ENCODE assay signal across 16 cellular contexts in the genomic region with DNA sequence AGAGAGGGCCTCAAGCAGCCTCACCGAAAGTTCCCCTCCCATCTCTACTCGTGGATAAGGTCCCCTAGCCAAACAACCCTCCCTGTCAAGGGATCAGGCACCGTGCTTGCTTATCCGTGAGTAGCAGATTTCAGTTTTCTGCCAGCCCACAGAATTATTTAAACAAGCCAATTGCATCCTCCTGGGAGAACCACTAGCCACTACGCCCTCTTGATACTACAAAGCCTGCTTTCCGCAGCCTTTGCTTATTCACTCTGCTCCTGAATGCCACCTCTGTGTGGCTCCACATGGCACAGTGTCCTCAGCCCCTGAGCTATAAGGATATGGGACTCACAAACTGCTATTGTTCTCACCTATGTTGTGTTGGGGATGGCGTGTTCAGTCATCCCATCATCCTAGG. TPM values are rescaled to one million over a fixed set of nuclear protein-coding genes. Genes with fewer than 3 reads are reported as not detected.
DNase-seq lines count a peak whose midpoint lies in the region; ATAC-seq and TF ChIP-seq lines count a peak whose summit lies in the region.
"Had no signal": no experiment of that assay in that cellular context is flagged by ENCODE, and none has a peak within 500 bp of the region (broad histone marks: within the 10 kb centered on the region; RNA-seq: fewer than 3 reads in every experiment).

No MANE protein-coding gene starts in this region.

- H3K27me3 Mint-ChIP-seq in activated T-helper 17 cell treated with anti-CD3 and anti-CD28 coated beads, Interleukin-2, amount 50 U/mL, for 72 hours, result peaks cover 5% of the 10 kb centered on the region
- no peaks in the 10 kb centered on the region for H3K27me3 Mint-ChIP-seq in CD4-positive, alpha-beta T cell

- no peaks in the 10 kb centered on the region for H3K36me3 Mint-ChIP-seq in activated T-helper 17 cell treated with anti-CD3 and anti-CD28 coated beads, Interleukin-2, amount 50 U/mL, for 72 hours (ENCODE audit: low read depth)
- no peaks in the 10 kb centered on the region for H3K36me3 Mint-ChIP-seq in CD4-positive, alpha-beta T cell (ENCODE audit: low read depth)
- H3K36me3 Mint-ChIP-seq: CD8-positive, alpha-beta T cell had no signal

- no peak overlapping the region for H3K9ac ChIP-seq in colonic mucosa (ENCODE audit: low read depth in 2 of 2, low read length in 2 of 2)

- DNase-seq in colonic mucosa, result no peak
- DNase-seq in posterior vena cava (ENCODE audit: low spot score), result peak; percentile 11
- DNase-seq in thyroid gland, result peak; percentile 52 to 61
- DNase-seq in CD4-positive, alpha-beta T cell, result no peak
- DNase-seq: C1 segment of cervical spinal cord; Caco-2; CD8-positive, alpha-beta T cell; DMS153; DND-41; GOT3; HFFc6 had no signal

- WGBS in thyroid gland, 2 donors, result 32 to 41% methylated on average over 7 of the region's 7 CpGs

- H3K27me3 ChIP-seq in colonic mucosa (no peaks in the 10 kb centered on the region), thyroid gland (no peaks in the 10 kb centered on the region)
- no peaks in the 10 kb centered on the region for H3K27me3 ChIP-seq in CD4-positive, alpha-beta T cell (ENCODE audit: control insufficient read depth, insufficient read depth, low read length)

- TF ChIP-seq CTCF in colonic mucosa (IDR thresholded peaks at IDR 0.05), result no peak
- no peak for TF ChIP-seq CTCF in thyroid gland (IDR thresholded peaks at IDR 0.05)
- no peak for TF ChIP-seq CTCF in CD4-positive, alpha-beta T cell (IDR thresholded peaks at IDR 0.05)

- peaks cover 5% of the 10 kb centered on the region for H3K4me1 Mint-ChIP-seq in activated T-helper 17 cell treated with anti-CD3 and anti-CD28 coated beads, Interleukin-2, amount 50 U/mL, for 72 hours
- H3K4me1 Mint-ChIP-seq in CD4-positive, alpha-beta T cell (ENCODE audit: low read depth), result no peaks in the 10 kb centered on the region

- H3K27ac Mint-ChIP-seq in activated T-helper 17 cell treated with anti-CD3 and anti-CD28 coated beads, Interleukin-2, amount 50 U/mL, for 72 hours, result no peak overlapping the region
- H3K27ac Mint-ChIP-seq in CD4-positive, alpha-beta T cell, result no peak overlapping the region
- H3K27ac Mint-ChIP-seq: CD8-positive, alpha-beta T cell; HFFc6 had no signal

- peak in 1 of 2 donors; percentile 55 for TF ChIP-seq POLR2A in thyroid gland (IDR thresholded peaks at IDR 0.05)

- H3K4me3 ChIP-seq in colonic mucosa (no peak overlapping the region), thyroid gland (replicated peaks in 1 of 3) (no peak overlapping the region)
- H3K4me3 ChIP-seq: HAP-1 had no signal

- CTCF ChIA-PET in CD4-positive, alpha-beta T cell (lab: Charles Lee), result no interaction called here

- H3K27ac ChIP-seq in colonic mucosa (peak overlapping the region; percentile 32), thyroid gland (peak overlapping the region; percentile 84 to 90 (median 88))
- H3K27ac ChIP-seq in CD4-positive, alpha-beta T cell (ENCODE audit: low read depth, low read length), result no peak overlapping the region

- H3K9me3 ChIP-seq in colonic mucosa (no peaks in the 10 kb centered on the region), thyroid gland (no peaks in the 10 kb centered on the region)
- H3K9me3 ChIP-seq in CD4-positive, alpha-beta T cell (ENCODE audit: control insufficient read depth, low read length), result peaks cover 8% of the 10 kb centered on the region
- H3K9me3 ChIP-seq: Caco-2, HAP-1 had no signal

- ATAC-seq in activated T-helper 17 cell treated with anti-CD3 and anti-CD28 coated beads, Interleukin-2, amount 50 U/mL, for 72 hours (replicated peaks), result no peak
- no peak for ATAC-seq in CD4-positive, alpha-beta T cell (ENCODE audit: poor library complexity)
- no peak for ATAC-seq in GM18868 (IDR thresholded peaks at IDR 0.05; ENCODE audit: unreplicated experiment)
- ATAC-seq: CD8-positive, alpha-beta T cell had no signal

- H3K36me3 ChIP-seq in colonic mucosa (no peaks in the 10 kb centered on the region), thyroid gland (no peaks in the 10 kb centered on the region)
- H3K36me3 ChIP-seq: HAP-1 had no signal

- intact Hi-C loops in colonic mucosa (cut with DNase I) (no loop called here), posterior vena cava (cut with DNase I) (no loop called here), thyroid gland (cut with DNase I) (no loop called here)
- intact Hi-C loops in CD4-positive, alpha-beta T cell (cut with DNase I, micrococcal nuclease), result no loop called here

- peaks cover 12% of the 10 kb centered on the region for H3K9me3 Mint-ChIP-seq in activated T-helper 17 cell treated with anti-CD3 and anti-CD28 coated beads, Interleukin-2, amount 50 U/mL, for 72 hours
- peaks cover 7% of the 10 kb centered on the region for H3K9me3 Mint-ChIP-seq in CD4-positive, alpha-beta T cell

- H3K4me3 Mint-ChIP-seq in activated T-helper 17 cell treated with anti-CD3 and anti-CD28 coated beads, Interleukin-2, amount 50 U/mL, for 72 hours, result peak overlapping the region; percentile 9
- H3K4me3 Mint-ChIP-seq in CD4-positive, alpha-beta T cell, result no peak overlapping the region
- H3K4me3 Mint-ChIP-seq: CD8-positive, alpha-beta T cell; HFFc6 had no signal

- POLR2A ChIA-PET in CD4-positive, alpha-beta T cell (lab: Charles Lee), result no interaction called here

- H3K4me1 ChIP-seq in colonic mucosa (no peaks in the 10 kb centered on the region), thyroid gland (peaks cover 40 to 45% of the 10 kb centered on the region in 2 donors)
- H3K4me1 ChIP-seq: Caco-2, HAP-1 had no signal

RNA-seq across cellular contexts. Expression of a gene that starts 5.9 kb away (rescaled TPM):
- total RNA-seq in activated T-helper 17 cell treated with anti-CD3 and anti-CD28 coated beads, Interleukin-2, amount 50 U/mL, for 72 hours, result not detected
- total RNA-seq in colonic mucosa, result 1 to 10 TPM; 2.3 to 2.5 TPM
- total RNA-seq in posterior vena cava, result not detected
- 10 to 100 TPM in 1 of 4 donors, 1 to 10 TPM in 1, not detected in 2; 2.5 to 14.3 TPM for total RNA-seq in thyroid gland
- total RNA-seq in CD4-positive, alpha-beta T cell, result not detected
- total RNA-seq: A172; A673; CD8-positive, alpha-beta T cell; HFFc6 had no signal

RNA-seq across cellular contexts. Expression of a gene that starts 9.7 kb away (rescaled TPM):
- total RNA-seq in activated T-helper 17 cell treated with anti-CD3 and anti-CD28 coated beads, Interleukin-2, amount 50 U/mL, for 72 hours, result not detected
- 100 to 1,000 TPM; 233 to 916 TPM for total RNA-seq in colonic mucosa
- total RNA-seq in posterior vena cava, result not detected
- total RNA-seq in thyroid gland, result not detected
- not detected for total RNA-seq in CD4-positive, alpha-beta T cell
- total RNA-seq: A172; A673; CD8-positive, alpha-beta T cell; HFFc6 had no signal

RNA-seq across cellular contexts. Expression of a gene that starts 39.2 kb away (rescaled TPM):
- total RNA-seq in activated T-helper 17 cell treated with anti-CD3 and anti-CD28 coated beads, Interleukin-2, amount 50 U/mL, for 72 hours, result 100 to 1,000 TPM in 1 of 2 donors, 10 to 100 TPM in 1; 24.0 to 163 TPM
- total RNA-seq in colonic mucosa, result 1 to 10 TPM in 1 of 2 donors, under 1 TPM in 1; 0.82 to 1.2 TPM
- total RNA-seq in posterior vena cava, result not detected
- total RNA-seq in thyroid gland, result 10 to 100 TPM in 1 of 4 donors, 1 to 10 TPM in 3; 5.0 to 12.6 (median 6.2) TPM
- 1 to 10 TPM; 1.5 TPM for total RNA-seq in CD4-positive, alpha-beta T cell
- total RNA-seq: A673, Caco-2, HFFc6 had no signal

RNA-seq across cellular contexts. Expression of a gene that starts 41.5 kb away (rescaled TPM):
- not detected for total RNA-seq in activated T-helper 17 cell treated with anti-CD3 and anti-CD28 coated beads, Interleukin-2, amount 50 U/mL, for 72 hours
- total RNA-seq in colonic mucosa (1,000 to 10,000 TPM; 2,373 to 4,154 TPM), posterior vena cava (10 to 100 TPM; 21.1 to 24.4 TPM), thyroid gland (1,000 to 10,000 TPM in 2 of 4 donors, 100 to 1,000 TPM in 2; 246 to 4,817 (median 914) TPM)
- not detected for total RNA-seq in CD4-positive, alpha-beta T cell
- total RNA-seq: A172; A673; CD8-positive, alpha-beta T cell; HFFc6 had no signal

RNA-seq across cellular contexts. Expression of a gene that starts 47.0 kb away (rescaled TPM):
- 10 to 100 TPM; 28.3 to 42.1 TPM for total RNA-seq in activated T-helper 17 cell treated with anti-CD3 and anti-CD28 coated beads, Interleukin-2, amount 50 U/mL, for 72 hours
- total RNA-seq in colonic mucosa, result 1 to 10 TPM in 1 of 2 donors, under 1 TPM in 1; 0.93 to 1.5 TPM
- under 1 TPM; 0.32 to 0.38 TPM for total RNA-seq in posterior vena cava
- total RNA-seq in thyroid gland, result 1 to 10 TPM in 1 of 4 donors, under 1 TPM in 2, not detected in 1; 0.54 to 1.3 (median 0.81) TPM
- 10 to 100 TPM; 59.7 to 60.8 TPM for total RNA-seq in CD4-positive, alpha-beta T cell
- total RNA-seq: A172, A673, Caco-2, HFFc6 had no signal

Comparison
In these comparisons a context has a peak if more than half of its experiments do, and no peak if none do; other contexts are left out.
1. DNase-seq: peak in posterior vena cava (single experiment) and thyroid gland (2 of 2); none in colonic mucosa (single experiment) and CD4-positive, alpha-beta T cell (0 of 10).
2. RNA of a gene that starts 9.7 kb away (total RNA-seq): 233 to 916 TPM in colonic mucosa; not detected in activated T-helper 17 cell treated with anti-CD3 and anti-CD28 coated beads, Interleukin-2, amount 50 U/mL, for 72 hours, not detected in posterior vena cava, not detected in thyroid gland and not detected in CD4-positive, alpha-beta T cell; every median in the first group is over 100 times any median in the second.